Comparison of ENCODE assay signal across 9 cellular contexts in the genomic region with DNA sequence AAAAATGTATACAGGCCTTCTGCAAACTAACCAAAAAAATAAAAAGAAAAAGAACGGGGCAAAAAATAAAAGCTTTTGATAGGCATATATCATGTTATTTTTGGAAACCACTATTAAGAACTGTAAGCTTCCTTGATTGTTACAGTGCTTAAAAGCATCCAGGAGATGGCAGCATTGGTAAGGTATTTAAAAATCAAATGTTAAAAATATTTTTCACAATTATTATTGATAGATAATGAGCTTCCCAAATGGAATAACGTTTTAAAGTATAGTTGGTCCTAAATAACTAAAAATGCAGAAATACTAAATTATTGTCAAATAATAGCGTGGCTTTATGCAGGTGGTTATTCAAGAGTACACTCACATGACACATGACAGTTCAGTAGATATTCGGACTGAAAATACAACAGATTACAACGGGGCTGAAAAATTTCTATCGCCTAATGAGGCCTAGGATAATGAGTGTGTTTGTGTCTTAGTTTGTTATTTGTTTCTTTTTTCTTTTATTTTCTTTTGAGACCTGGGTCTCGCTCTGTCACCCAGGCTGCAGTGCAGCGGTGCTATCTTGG.
DNase-seq lines count a peak whose midpoint lies in the region; ATAC-seq and TF ChIP-seq lines count a peak whose summit lies in the region.
"Had no signal": no experiment of that assay in that cellular context is flagged by ENCODE, and none has a peak within 500 bp of the region (broad histone marks: within the 10 kb centered on the region; RNA-seq: fewer than 3 reads in every experiment).

No MANE protein-coding gene starts in this region.

- no peak overlapping the region for H2BK120ac ChIP-seq in mesendoderm (ENCODE audit: low read depth, low read length)

- CTCF ChIA-PET in GM10248 (lab: Yijun Ruan, JAX), result interaction anchor here (0.8 to 3.1 kb wide), 53 partner anchors 11 to 757 kb away, joined by 3 to 18 read pairs (median 4); a partner anchor contains a TSS

- no CpG with 5 or more reads among the region's 8 CpGs for WGBS in mesendoderm (ENCODE audit: extremely low coverage, insufficient coverage, low lambda C conversion rate)

- no peak overlapping the region for H2BK5ac ChIP-seq in mesendoderm (ENCODE audit: low read length)

- no peak overlapping the region for H4K5ac ChIP-seq in mesendoderm (ENCODE audit: low read length)

- ATAC-seq in GM21619 (IDR thresholded peaks at IDR 0.05; ENCODE audit: unreplicated experiment), result no peak
- ATAC-seq in GM21528 (IDR thresholded peaks at IDR 0.05; ENCODE audit: low FRiP score, unreplicated experiment), result no peak
- ATAC-seq in HG03025 (IDR thresholded peaks at IDR 0.05; ENCODE audit: low FRiP score, unreplicated experiment), result no peak

- POLR2A ChIA-PET in GM10248 (lab: Yijun Ruan, JAX), result interaction anchor here (0.6 to 1.0 kb wide), 2 partner anchors 127 to 531 kb away, joined by 3 read pairs; a partner anchor contains a TSS

- peak; percentile 57 for TF ChIP-seq CTCF in GM10248 (IDR thresholded peaks at IDR 0.05; ENCODE audit: control extremely low read depth, extremely low read depth, low read depth, missing control alignments)

- DNase-seq in GM10248 (ENCODE audit: extremely low spot score) (no peak), NCI-H1694 (lab: John Stamatoyannopoulos, UW) (peak; percentile 35), cerebellum (ENCODE audit: low spot score) (peak; percentile 35), mesendoderm (peak; percentile 20)
- no peak for DNase-seq in stimulated activated CD4-positive, alpha-beta T cell treated with anti-CD3 and anti-CD28 coated beads, Interleukin-4, amount 100 ng/mL, for 1 hour

- peak overlapping the region; percentile 17 for H3K56ac ChIP-seq in mesendoderm (ENCODE audit: low read length)

- H3K4me1 ChIP-seq in mesendoderm (ENCODE audit: control insufficient read depth, low read depth, low read length), result peaks cover 4% of the 10 kb centered on the region

- no peak overlapping the region for H3K18ac ChIP-seq in mesendoderm (ENCODE audit: low read length)

- H4K8ac ChIP-seq in mesendoderm (ENCODE audit: low read depth, low read length), result no peak overlapping the region

- H3K23ac ChIP-seq in mesendoderm (ENCODE audit: low read length), result no peak overlapping the region

- no peak overlapping the region for H2AK5ac ChIP-seq in mesendoderm (ENCODE audit: low read length)

- no peak overlapping the region for H3K27ac ChIP-seq in mesendoderm (ENCODE audit: low read depth, low read length)

- H2BK15ac ChIP-seq in mesendoderm (replicated peaks; ENCODE audit: low read depth), result no peak overlapping the region

- no peak overlapping the region for H3K4me2 ChIP-seq in mesendoderm (ENCODE audit: low read length)

- no peak overlapping the region for H3K4ac ChIP-seq in mesendoderm (ENCODE audit: low read depth, low read length)

- no peaks in the 10 kb centered on the region for H3K36me3 ChIP-seq in mesendoderm (ENCODE audit: control insufficient read depth, insufficient read depth, low read length)
- H3K36me3 ChIP-seq: SJCRH30 had no signal

- H3K4me3 ChIP-seq in mesendoderm (ENCODE audit: low read length), result no peak overlapping the region
- H3K4me3 ChIP-seq: SJCRH30 had no signal

- no peaks in the 10 kb centered on the region for H3K79me1 ChIP-seq in mesendoderm (ENCODE audit: low read length)

- H3K27me3 ChIP-seq in mesendoderm (ENCODE audit: insufficient read depth, low read length, poor library complexity), result no peaks in the 10 kb centered on the region
- H3K27me3 ChIP-seq: SJCRH30 had no signal

- H3K9ac ChIP-seq in mesendoderm (ENCODE audit: low read length), result no peak overlapping the region

- no peaks in the 10 kb centered on the region for H3K79me2 ChIP-seq in mesendoderm (ENCODE audit: control insufficient read depth, insufficient read depth, low read length)

Comparison
In these comparisons a context has a peak if more than half of its experiments do, and no peak if none do; other contexts are left out.
1. DNase-seq: peak in NCI-H1694 (single experiment), cerebellum (single experiment) and mesendoderm (single experiment); none in GM10248 (single experiment) and stimulated activated CD4-positive, alpha-beta T cell treated with anti-CD3 and anti-CD28 coated beads, Interleukin-4, amount 100 ng/mL, for 1 hour (single experiment).